ENCODE assay signal across 8 cellular contexts in genomic region chr16:48609453-48610023, GRCh38.
DNase-seq lines count a peak whose midpoint lies in the region; ATAC-seq and TF ChIP-seq lines count a peak whose summit lies in the region.

No MANE protein-coding gene starts in this region.

- TF ChIP-seq CTCF in GM12864 (IDR thresholded peaks at IDR 0.05; ENCODE audit: low read depth, low read length, missing control alignments) = no peak
- no peak for TF ChIP-seq CTCF in VCaP (conservative IDR thresholded peaks at IDR 0.05)

- peaks cover 27% of the 10 kb centered on the region for H3K4me1 Mint-ChIP-seq in memory B cell

- H3K9ac ChIP-seq in duodenal mucosa (ENCODE audit: low read depth in 1 of 2, low read length in 2 of 2) = peak overlapping the region; percentile 85 to 93
- H3K9ac ChIP-seq in stomach smooth muscle (ENCODE audit: low read length in 2 of 2) = peak overlapping the region; percentile 80 to 91

- H3K27me3 Mint-ChIP-seq in memory B cell = no peaks in the 10 kb centered on the region

- peak; percentile 67 for ATAC-seq in memory B cell (ENCODE audit: low read depth)

- H3K4me3 ChIP-seq in GM12864 (ENCODE audit: low read depth, low read length) (peak overlapping the region; percentile 95), duodenal mucosa (ENCODE audit: low read depth in 1 of 2, low read length in 2 of 2) (peak overlapping the region; percentile 95 to 97), stomach smooth muscle (ENCODE audit: low read length in 2 of 2) (peak overlapping the region; percentile 89 to 97)

- H3K36me3 Mint-ChIP-seq in memory B cell = peaks cover 3% of the 10 kb centered on the region

- no peaks in the 10 kb centered on the region for H3K9me3 ChIP-seq in duodenal mucosa (ENCODE audit: control insufficient read depth in 1 of 2, low read length in 2 of 2)
- H3K9me3 ChIP-seq in stomach smooth muscle (ENCODE audit: control insufficient read depth in 2 of 2, low read length in 2 of 2) = no peaks in the 10 kb centered on the region

- DNase-seq in GM12864 (ENCODE audit: low read depth) = no peak
- peak; percentile 72 for DNase-seq in GOT3 (lab: John Stamatoyannopoulos, UW)
- DNase-seq in Kasumi-1 (lab: John Stamatoyannopoulos, UW) = peak; percentile 16 to 30
- no peak for DNase-seq in memory B cell (ENCODE audit: low spot score in 2 of 2)
- no peak for DNase-seq in SIG-M5 (lab: John Stamatoyannopoulos, UW)

- H3K9me3 Mint-ChIP-seq in memory B cell = no peaks in the 10 kb centered on the region

- H3K27ac ChIP-seq in VCaP (peak overlapping the region; percentile 83), duodenal mucosa (ENCODE audit: low read depth, low read length) (peak overlapping the region; percentile 59), stomach smooth muscle (ENCODE audit: low read length) (peak overlapping the region; percentile 37)

- H3K27me3 ChIP-seq in duodenal mucosa (ENCODE audit: control insufficient read depth in 1 of 2, insufficient read depth in 2 of 2, low read length in 2 of 2) (no peaks in the 10 kb centered on the region), stomach smooth muscle (ENCODE audit: control insufficient read depth in 1 of 2, insufficient read depth in 2 of 2, low read length in 2 of 2) (no peaks in the 10 kb centered on the region)

- peak overlapping the region; percentile 97 for H3K27ac Mint-ChIP-seq in memory B cell

- peaks cover 0 to 2% of the 10 kb centered on the region in 2 donors for H3K36me3 ChIP-seq in duodenal mucosa (ENCODE audit: control insufficient read depth in 1 of 2, insufficient read depth in 2 of 2, low read length in 2 of 2)
- no peaks in the 10 kb centered on the region for H3K36me3 ChIP-seq in stomach smooth muscle (ENCODE audit: control insufficient read depth in 2 of 2, insufficient read depth in 2 of 2, low read length in 2 of 2)

- H3K4me1 ChIP-seq in duodenal mucosa (ENCODE audit: control insufficient read depth in 1 of 2, insufficient read depth in 2 of 2, low read length in 2 of 2) (peaks cover 56% of the 10 kb centered on the region in 2 donors), stomach smooth muscle (ENCODE audit: control insufficient read depth, insufficient read depth, low read length) (peaks cover 35% of the 10 kb centered on the region)

- peak overlapping the region; percentile 84 for H3K4me3 Mint-ChIP-seq in memory B cell

Comparison
In these comparisons a context has a peak if more than half of its experiments do, and no peak if none do; other contexts are left out.
1. DNase-seq: peak in GOT3 (single experiment) and Kasumi-1 (2 of 2); none in GM12864 (single experiment), memory B cell (0 of 2) and SIG-M5 (single experiment).
2. Peak in every context shown above with its lines, with median percentiles within 50 percentile points of each other: H3K4me3 ChIP-seq and H3K27ac ChIP-seq.